Comparison of ENCODE assay signal across 1 cellular context in the genomic region with DNA sequence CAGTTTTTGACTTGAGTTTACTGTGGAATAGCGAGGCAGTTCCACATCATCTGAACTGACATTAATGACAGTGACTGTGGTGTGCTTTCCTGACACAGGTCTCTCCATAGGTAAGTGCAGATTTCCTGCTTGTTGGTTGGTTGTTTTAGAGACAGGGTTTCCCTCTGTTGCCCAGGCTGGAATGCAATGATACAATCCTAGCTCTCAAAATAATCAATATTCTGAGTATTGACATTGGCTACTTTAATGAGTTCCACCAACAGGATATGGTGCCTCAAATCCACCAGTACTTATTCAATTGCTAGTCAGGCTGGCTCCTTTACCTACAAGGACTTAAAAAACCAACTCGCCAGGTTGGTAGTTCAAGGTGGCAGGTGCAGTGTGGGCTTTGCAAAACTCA.
TF ChIP-seq lines count a peak whose summit lies in the region.

No MANE protein-coding gene starts in this region.

TF ChIP-seq in GM23338, 12 proteins besides CTCF, POLR2A, EP300 and RAD21 (continued from another document):
- TF ChIP-seq, protein P1, sequence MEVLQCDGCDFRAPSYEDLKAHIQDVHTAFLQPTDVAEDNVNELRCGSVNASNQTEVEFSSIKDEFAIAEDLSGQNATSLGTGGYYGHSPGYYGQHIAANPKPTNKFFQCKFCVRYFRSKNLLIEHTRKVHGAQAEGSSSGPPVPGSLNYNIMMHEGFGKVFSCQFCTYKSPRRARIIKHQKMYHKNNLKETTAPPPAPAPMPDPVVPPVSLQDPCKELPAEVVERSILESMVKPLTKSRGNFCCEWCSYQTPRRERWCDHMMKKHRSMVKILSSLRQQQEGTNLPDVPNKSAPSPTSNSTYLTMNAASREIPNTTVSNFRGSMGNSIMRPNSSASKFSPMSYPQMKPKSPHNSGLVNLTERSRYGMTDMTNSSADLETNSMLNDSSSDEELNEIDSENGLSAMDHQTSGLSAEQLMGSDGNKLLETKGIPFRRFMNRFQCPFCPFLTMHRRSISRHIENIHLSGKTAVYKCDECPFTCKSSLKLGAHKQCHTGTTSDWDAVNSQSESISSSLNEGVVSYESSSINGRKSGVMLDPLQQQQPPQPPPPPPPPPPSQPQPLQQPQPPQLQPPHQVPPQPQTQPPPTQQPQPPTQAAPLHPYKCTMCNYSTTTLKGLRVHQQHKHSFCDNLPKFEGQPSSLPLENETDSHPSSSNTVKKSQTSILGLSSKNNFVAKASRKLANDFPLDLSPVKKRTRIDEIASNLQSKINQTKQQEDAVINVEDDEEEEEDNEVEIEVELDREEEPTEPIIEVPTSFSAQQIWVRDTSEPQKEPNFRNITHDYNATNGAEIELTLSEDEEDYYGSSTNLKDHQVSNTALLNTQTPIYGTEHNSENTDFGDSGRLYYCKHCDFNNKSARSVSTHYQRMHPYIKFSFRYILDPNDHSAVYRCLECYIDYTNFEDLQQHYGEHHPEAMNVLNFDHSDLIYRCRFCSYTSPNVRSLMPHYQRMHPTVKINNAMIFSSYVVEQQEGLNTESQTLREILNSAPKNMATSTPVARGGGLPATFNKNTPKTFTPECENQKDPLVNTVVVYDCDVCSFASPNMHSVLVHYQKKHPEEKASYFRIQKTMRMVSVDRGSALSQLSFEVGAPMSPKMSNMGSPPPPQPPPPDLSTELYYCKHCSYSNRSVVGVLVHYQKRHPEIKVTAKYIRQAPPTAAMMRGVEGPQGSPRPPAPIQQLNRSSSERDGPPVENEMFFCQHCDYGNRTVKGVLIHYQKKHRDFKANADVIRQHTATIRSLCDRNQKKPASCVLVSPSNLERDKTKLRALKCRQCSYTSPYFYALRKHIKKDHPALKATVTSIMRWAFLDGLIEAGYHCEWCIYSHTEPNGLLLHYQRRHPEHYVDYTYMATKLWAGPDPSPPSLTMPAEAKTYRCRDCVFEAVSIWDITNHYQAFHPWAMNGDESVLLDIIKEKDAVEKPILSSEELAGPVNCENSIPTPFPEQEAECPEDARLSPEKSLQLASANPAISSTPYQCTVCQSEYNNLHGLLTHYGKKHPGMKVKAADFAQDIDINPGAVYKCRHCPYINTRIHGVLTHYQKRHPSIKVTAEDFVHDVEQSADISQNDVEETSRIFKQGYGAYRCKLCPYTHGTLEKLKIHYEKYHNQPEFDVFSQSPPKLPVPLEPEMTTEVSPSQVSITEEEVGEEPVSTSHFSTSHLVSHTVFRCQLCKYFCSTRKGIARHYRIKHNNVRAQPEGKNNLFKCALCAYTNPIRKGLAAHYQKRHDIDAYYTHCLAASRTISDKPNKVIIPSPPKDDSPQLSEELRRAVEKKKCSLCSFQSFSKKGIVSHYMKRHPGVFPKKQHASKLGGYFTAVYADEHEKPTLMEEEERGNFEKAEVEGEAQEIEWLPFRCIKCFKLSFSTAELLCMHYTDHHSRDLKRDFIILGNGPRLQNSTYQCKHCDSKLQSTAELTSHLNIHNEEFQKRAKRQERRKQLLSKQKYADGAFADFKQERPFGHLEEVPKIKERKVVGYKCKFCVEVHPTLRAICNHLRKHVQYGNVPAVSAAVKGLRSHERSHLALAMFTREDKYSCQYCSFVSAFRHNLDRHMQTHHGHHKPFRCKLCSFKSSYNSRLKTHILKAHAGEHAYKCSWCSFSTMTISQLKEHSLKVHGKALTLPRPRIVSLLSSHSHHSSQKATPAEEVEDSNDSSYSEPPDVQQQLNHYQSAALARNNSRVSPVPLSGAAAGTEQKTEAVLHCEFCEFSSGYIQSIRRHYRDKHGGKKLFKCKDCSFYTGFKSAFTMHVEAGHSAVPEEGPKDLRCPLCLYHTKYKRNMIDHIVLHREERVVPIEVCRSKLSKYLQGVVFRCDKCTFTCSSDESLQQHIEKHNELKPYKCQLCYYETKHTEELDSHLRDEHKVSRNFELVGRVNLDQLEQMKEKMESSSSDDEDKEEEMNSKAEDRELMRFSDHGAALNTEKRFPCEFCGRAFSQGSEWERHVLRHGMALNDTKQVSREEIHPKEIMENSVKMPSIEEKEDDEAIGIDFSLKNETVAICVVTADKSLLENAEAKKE (CRISPR knock-in tag; IDR thresholded peaks at IDR 0.05): no peak
